In the genomic region with DNA sequence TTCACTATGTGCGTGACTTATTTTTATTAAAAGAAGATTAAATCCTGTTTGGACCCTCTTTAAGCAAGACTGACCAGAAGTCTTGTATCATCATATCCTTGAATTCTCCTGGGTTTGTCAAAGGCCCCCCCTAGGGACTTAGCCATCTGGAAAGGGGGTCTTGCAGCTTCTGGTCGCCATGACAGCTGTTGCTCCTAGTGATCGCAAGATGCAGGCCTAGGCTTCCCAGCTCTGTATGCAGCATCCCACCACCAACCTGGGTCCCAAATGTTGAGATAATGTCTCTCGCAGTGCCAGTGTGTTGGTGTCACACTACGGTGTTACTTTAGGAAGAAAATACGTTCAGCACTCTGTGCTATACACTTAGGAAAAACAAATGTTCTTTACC, we compare ENCODE assay signal across 18 cellular contexts. TPM values are rescaled to one million over a fixed set of nuclear protein-coding genes. Genes with fewer than 3 reads are reported as not detected.
DNase-seq lines count a peak whose midpoint lies in the region; ATAC-seq and TF ChIP-seq lines count a peak whose summit lies in the region.
"Had no signal": no experiment of that assay in that cellular context is flagged by ENCODE, and none has a peak within 500 bp of the region (broad histone marks: within the 10 kb centered on the region; RNA-seq: fewer than 3 reads in every experiment).

No MANE protein-coding gene starts in this region.

- H3K36me3 Mint-ChIP-seq in osteocyte (ENCODE audit: unreplicated experiment), result no peaks in the 10 kb centered on the region
- H3K36me3 Mint-ChIP-seq: CD4-positive, CD25-positive, alpha-beta regulatory T cell had no signal

- H3K9me3 ChIP-seq in esophagus muscularis mucosa, result no peaks in the 10 kb centered on the region
- H3K9me3 ChIP-seq: BLaER1 treated with 17β-estradiol and CSF1 and Interleukin-3, amounts not matched to agents 10 nM and 100 nM had no signal

- no peaks in the 10 kb centered on the region for H3K36me3 ChIP-seq in esophagus muscularis mucosa
- H3K36me3 ChIP-seq: BLaER1 treated with 17β-estradiol and CSF1 and Interleukin-3, amounts not matched to agents 10 nM and 100 nM had no signal

- no peak for ATAC-seq in left cardiac atrium

- peaks cover 8% of the 10 kb centered on the region for H3K4me1 Mint-ChIP-seq in osteocyte (ENCODE audit: unreplicated experiment)
- H3K4me1 Mint-ChIP-seq: CD4-positive, CD25-positive, alpha-beta regulatory T cell had no signal

- DNase-seq in DMS 273 (lab: John Stamatoyannopoulos, UW; ENCODE audit: unreplicated experiment) (peak; percentile 42), DMS 273 treated with DMSO at 0.1 percent for 48 hours (lab: John Stamatoyannopoulos, UW) (no peak), NCI-H82 (lab: John Stamatoyannopoulos, UW) (peak; percentile 81), esophagus muscularis mucosa (ENCODE audit: extremely low spot score) (peak; percentile 47), osteocyte (ENCODE audit: extremely low spot score, unreplicated experiment) (peak; percentile 21), left cardiac atrium (no peak), COLO829 (ENCODE audit: low spot score) (no peak), mesenteric fat pad (ENCODE audit: low spot score) (no peak)
- DNase-seq: AML-193; Calu3; CD4-positive, CD25-positive, alpha-beta regulatory T cell; DND-41; GDM1; GM23248; H7 had no signal

- intact Hi-C loops in esophagus muscularis mucosa (cut with DNase I), result no loop called here
- intact Hi-C loops in left cardiac atrium (cut with DNase I), result no loop called here

- no peaks in the 10 kb centered on the region for H3K27me3 ChIP-seq in esophagus muscularis mucosa
- H3K27me3 ChIP-seq: BLaER1 treated with 17β-estradiol and CSF1 and Interleukin-3, amounts not matched to agents 10 nM and 100 nM had no signal

- WGBS in esophagus muscularis mucosa, result 94% methylated on average over 6 of the region's 6 CpGs

- TF ChIP-seq CTCF in esophagus muscularis mucosa (IDR thresholded peaks at IDR 0.05) (no peak), osteocyte (IDR thresholded peaks at IDR 0.05) (no peak)

- TF ChIP-seq POLR2A in esophagus muscularis mucosa (IDR thresholded peaks at IDR 0.05; ENCODE audit: low read depth), result no peak

- H3K4me1 ChIP-seq in esophagus muscularis mucosa, result peaks cover 0 to 3% (median 0%) of the 10 kb centered on the region in 4 donors

- no peak overlapping the region for H3K4me3 Mint-ChIP-seq in osteocyte (ENCODE audit: unreplicated experiment)
- H3K4me3 Mint-ChIP-seq: CD4-positive, CD25-positive, alpha-beta regulatory T cell had no signal

- no peak overlapping the region for H3K27ac Mint-ChIP-seq in osteocyte (ENCODE audit: unreplicated experiment)
- H3K27ac Mint-ChIP-seq: CD4-positive, CD25-positive, alpha-beta regulatory T cell had no signal

- peaks cover 24% of the 10 kb centered on the region for H3K27me3 Mint-ChIP-seq in osteocyte (ENCODE audit: unreplicated experiment)

- TF ChIP-seq EP300 in esophagus muscularis mucosa (IDR thresholded peaks at IDR 0.05), result no peak

- H3K4me3 ChIP-seq in esophagus muscularis mucosa, result no peak overlapping the region
- H3K4me3 ChIP-seq: BLaER1 treated with 17β-estradiol and CSF1 and Interleukin-3, amounts not matched to agents 10 nM and 100 nM; GM23248 had no signal

- H3K27ac ChIP-seq in esophagus muscularis mucosa (replicated peaks in 1 of 4), result no peak overlapping the region
- H3K27ac ChIP-seq: 22Rv1; BLaER1 treated with 17β-estradiol and CSF1 and Interleukin-3, amounts not matched to agents 10 nM and 100 nM; GM23248; HL-60 had no signal

- no peaks in the 10 kb centered on the region for H3K9me3 Mint-ChIP-seq in osteocyte (ENCODE audit: unreplicated experiment)
- H3K9me3 Mint-ChIP-seq: CD4-positive, CD25-positive, alpha-beta regulatory T cell had no signal

RNA-seq across cellular contexts. Expression of a gene that starts 18.7 kb away (rescaled TPM):
- total RNA-seq in esophagus muscularis mucosa (under 1 TPM; under 0.01 to 0.66 (median 0.34) TPM), osteocyte (not detected in 2 replicates), left cardiac atrium (under 1 TPM in 1 of 2 donors, not detected in 1; 0.18 TPM), mesenteric fat pad (0.19 TPM)
- total RNA-seq: CD4-positive, CD25-positive, alpha-beta regulatory T cell; H7 had no signal

Comparison
In these comparisons a context has a peak if more than half of its experiments do, and no peak if none do; other contexts are left out.
1. DNase-seq: peak in DMS 273 (single experiment), NCI-H82 (single experiment), esophagus muscularis mucosa (single experiment) and osteocyte (single experiment); none in DMS 273 treated with DMSO at 0.1 percent for 48 hours (single experiment), left cardiac atrium (single experiment), COLO829 (single experiment) and mesenteric fat pad (single experiment).